ENCODE assay signal across 36 cellular contexts in the genomic region with DNA sequence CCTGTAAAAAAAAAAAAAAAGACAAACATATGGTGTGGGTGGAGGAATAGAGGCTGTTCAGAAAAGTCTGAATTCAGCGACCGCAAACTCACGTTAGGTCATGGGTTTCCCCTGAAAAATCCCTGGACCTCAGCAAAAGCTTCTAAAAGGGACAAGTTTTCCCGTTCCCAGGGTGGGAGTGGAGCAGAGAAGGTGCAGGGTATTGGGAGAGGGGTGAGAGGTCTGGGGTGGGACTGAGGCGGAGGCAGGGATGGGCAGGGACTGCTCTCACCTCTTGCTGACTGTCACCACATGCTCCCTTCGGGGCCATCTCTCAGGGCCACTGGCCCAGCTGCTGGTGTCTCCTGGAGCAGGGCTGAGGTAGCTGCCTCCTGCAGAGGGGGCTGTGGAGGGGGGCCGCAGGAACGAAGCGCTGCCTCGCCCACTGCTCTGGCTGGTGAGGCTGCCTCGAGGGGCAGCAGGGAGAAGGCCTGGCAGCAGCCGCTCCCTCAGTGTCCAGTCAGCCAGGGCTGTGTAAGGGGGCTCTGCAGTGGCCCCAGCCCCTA. TPM values are rescaled to one million over a fixed set of nuclear protein-coding genes. Genes with fewer than 3 reads are reported as not detected.
DNase-seq lines count a peak whose midpoint lies in the region; ATAC-seq, FAIRE-seq and TF ChIP-seq lines count a peak whose summit lies in the region.
"Had no signal": no experiment of that assay in that cellular context is flagged by ENCODE, and none has a peak within 500 bp of the region (broad histone marks: within the 10 kb centered on the region; RNA-seq: fewer than 3 reads in every experiment).

No MANE protein-coding gene starts in this region.

- no TSS peak for BruUV-seq in HepG2 (replicated peaks; lab: Mats Ljungman, UMichigan)

- TF ChIP-seq POLR2A in HepG2 (IDR thresholded peaks at IDR 0.05; ENCODE audit: insufficient read depth in 1 of 2, low read depth in 2 of 2, low read length in 2 of 2) (no peak), right lobe of liver (IDR thresholded peaks at IDR 0.05) (no peak)

- 52% methylated on average over 8 of the region's 12 CpGs for WGBS in HepG2 (ENCODE audit: low lambda C conversion rate)
- 91% methylated on average over 5 of the region's 12 CpGs for WGBS in right lobe of liver (ENCODE audit: insufficient coverage, low coverage, low lambda C conversion rate, missing lambda C conversion rate)

- in situ Hi-C loops in HepG2 (cut with HindIII; ENCODE audit: extremely low pct_ligation_motif_present, low pct_unique_long_range_greater_than_20kb): no loop called here

- H3K36me3 ChIP-seq in HepG2 (replicated peaks in 1 of 2; ENCODE audit: control insufficient read depth in 1 of 2, insufficient read depth in 2 of 2, low read length in 2 of 2) (no peaks in the 10 kb centered on the region), right lobe of liver (peaks cover 0 to 5% (median 1%) of the 10 kb centered on the region in 4 donors)
- H3K36me3 ChIP-seq: ascending aorta, left ventricle myocardium inferior, prostate gland, vagina had no signal

- H3K27me3 ChIP-seq in HepG2 (ENCODE audit: control insufficient read depth in 1 of 2, insufficient read depth in 2 of 2, low read length in 2 of 2) (peaks cover 9 to 39% of the 10 kb centered on the region in 2 experiments), right lobe of liver (no peaks in the 10 kb centered on the region)
- H3K27me3 ChIP-seq: ascending aorta, testis, vagina had no signal

- TF ChIP-seq CTCF in HepG2 (CRISPR knock-in tag; IDR thresholded peaks at IDR 0.05) (no peak), right lobe of liver (IDR thresholded peaks at IDR 0.05) (no peak), fibroblast of mammary gland (conservative IDR thresholded peaks at IDR 0.05; ENCODE audit: control insufficient read depth, insufficient read depth, low read depth, low read length) (no peak), D721Med (IDR thresholded peaks at IDR 0.05; ENCODE audit: insufficient read depth, missing control alignments) (no peak)

- no peak for TF ChIP-seq RAD21 in HepG2 (CRISPR knock-in tag; IDR thresholded peaks at IDR 0.05)

- FAIRE-seq in HepG2 (lab: Jason Lieb, UNC) (no peak), D721Med (lab: Jason Lieb, UNC) (no peak)
- FAIRE-seq: islet of Langerhans had no signal

- no peak overlapping the region for H3K9ac ChIP-seq in HepG2 (ENCODE audit: insufficient read depth, low read depth, low read length)

- H3K4me1 ChIP-seq in HepG2 (ENCODE audit: insufficient read depth, low read length) (peaks cover 31% of the 10 kb centered on the region), right lobe of liver (peaks cover 0 to 12% (median 6%) of the 10 kb centered on the region in 4 donors)

- no peaks in the 10 kb centered on the region for H4K20me1 ChIP-seq in HepG2 (ENCODE audit: insufficient read depth, low read length)

- H3K4me2 ChIP-seq in HepG2 (ENCODE audit: low read depth, low read length): no peak overlapping the region

- H3K4me3 ChIP-seq in HepG2 (replicated peaks in 1 of 3; ENCODE audit: insufficient read depth in 1 of 3, low read depth in 2 of 3, low read length in 3 of 3) (no peak overlapping the region), right lobe of liver (no peak overlapping the region), fibroblast of mammary gland (ENCODE audit: control insufficient read depth, low read depth, low read length) (no peak overlapping the region)
- H3K4me3 ChIP-seq: ascending aorta, left ventricle myocardium inferior, prostate gland, testis, vagina had no signal

- CTCF ChIA-PET in HepG2 (lab: Yijun Ruan, JAX; ENCODE audit: low intra/inter-chr PET ratio, low total read pairs): no interaction called here

- DNase-seq in HepG2 (ENCODE audit: low spot score) (no peak), right lobe of liver (no peak), NCI-H69 (lab: John Stamatoyannopoulos, UW) (peak; percentile 30), fibroblast of mammary gland (ENCODE audit: low read depth) (peak; percentile 39), NCI-H510A treated with DMSO at 0.1 percent for 48 hours (lab: John Stamatoyannopoulos, UW) (no peak), D721Med (ENCODE audit: insufficient read length, low spot score) (no peak), H4 (ENCODE audit: low spot score) (no peak), DMS53 (lab: John Stamatoyannopoulos, UW) (no peak)
- DNase-seq: activated CD4-positive, alpha-beta T cell treated with anti-CD3 and anti-CD28 coated beads for 48 hours; activated effector memory CD4-positive, alpha-beta T cell treated with anti-CD3 and anti-CD28 coated beads, Interleukin-2, amount 50 U/mL, for 16 hours; activated naive CD8-positive, alpha-beta T cell treated with anti-CD3 and anti-CD28 coated beads, Interleukin-2, amount 10 ng/mL, durations not matched to agents 7 days and 5 days; activated T-cell treated with anti-CD3 and anti-CD28 coated beads, Interleukin-2, amount 50 U/mL, for 1 hour; AML-193; CD8-positive, alpha-beta memory T cell; central memory CD4-positive, alpha-beta T cell; GDM1; H9; left ventricle myocardium inferior; NCI-H1105 treated with DMSO at 0.1 percent for 48 hours; NCI-H2029 treated with DMSO at 0.1 percent for 48 hours; NCI-H446; PC-3; stimulated activated CD4-positive, alpha-beta T cell treated with anti-CD3 and anti-CD28 coated beads, Interleukin-15, amount 100 ng/mL, for 24 hours; stimulated activated naive CD4-positive, alpha-beta T cell treated with Interleukin-2 at 50 U/mL for 16 hours; testis had no signal

- POLR2A ChIA-PET in HepG2 (lab: Yijun Ruan, JAX): no interaction called here

- no peaks in the 10 kb centered on the region for H3K79me2 ChIP-seq in HepG2 (ENCODE audit: insufficient read depth, low read length)

- no peaks in the 10 kb centered on the region for H3K9me3 ChIP-seq in HepG2 (ENCODE audit: low read length)
- H3K9me3 ChIP-seq in right lobe of liver: no peaks in the 10 kb centered on the region
- H3K9me3 ChIP-seq: ascending aorta, left ventricle myocardium inferior, prostate gland, testis, vagina had no signal

- TF ChIP-seq EP300 in HepG2 (IDR thresholded peaks at IDR 0.05; ENCODE audit: low read depth in 2 of 2, low read length in 2 of 2) (no peak), HepG2 (CRISPR knock-in tag; IDR thresholded peaks at IDR 0.05; ENCODE audit: borderline replicate concordance) (no peak)

- intact Hi-C loops in HepG2 (cut with micrococcal nuclease; ENCODE audit: unreplicated experiment): no loop called here
- intact Hi-C loops in right lobe of liver (cut with DNase I): no loop called here

- ATAC-seq in HepG2 (peak; percentile 10; the same call in 2 of the 3 replicates), right lobe of liver (no peak)
- ATAC-seq: PC-3, Right ventricle myocardium inferior had no signal

- no peak overlapping the region for H3K27ac ChIP-seq in HepG2 (ENCODE audit: extremely low read length, insufficient read depth, low read length)
- no peak overlapping the region for H3K27ac ChIP-seq in right lobe of liver
- H3K27ac ChIP-seq: ascending aorta, left ventricle myocardium inferior, prostate gland, testis, vagina had no signal

- no peak overlapping the region for H2AFZ ChIP-seq in HepG2 (ENCODE audit: low read length)

RNA-seq across cellular contexts. Expression of a gene that starts 2.7 kb away (rescaled TPM):
- total RNA-seq in HepG2 (2016; rRNA removed; fragmentation: Illumina TruSeq; extraction: Trizol) (6.7 and 9.7 TPM in 2 replicates), right lobe of liver (100 to 1,000 TPM in 3 of 6 experiments, 10 to 100 TPM in 3; 53.2 to 200 (median 117) TPM)
- total RNA-seq in HepG2 (2016; cell fraction: cytosol; rRNA removed; fragmentation: Illumina TruSeq; extraction: Trizol; ENCODE audit: low read depth): 1.7 and 2.0 TPM in 2 replicates
- 7.1 and 9.8 TPM in 2 replicates for total RNA-seq in HepG2 (2016; cell fraction: insoluble cytoplasmic fraction; rRNA removed; fragmentation: Illumina TruSeq; extraction: Trizol)
- total RNA-seq in HepG2 (2016; cell fraction: membrane; rRNA removed; fragmentation: Illumina TruSeq; extraction: Trizol): 3.3 and 3.5 TPM in 2 replicates
- total RNA-seq in HepG2 (2016; cell fraction: nucleus; rRNA removed; fragmentation: Illumina TruSeq; extraction: Trizol): 2.5 and 3.4 TPM in 2 replicates
- polyA plus RNA-seq in HepG2 (2011; rRNA removed): 17.2 and 21.2 TPM in 2 replicates
- polyA plus RNA-seq in HepG2 (2011; cell fraction: cytosol; rRNA removed): 18.8 and 19.0 TPM in 2 replicates
- 6.8 and 9.1 TPM in 2 replicates for polyA plus RNA-seq in HepG2 (2011; cell fraction: nucleus; rRNA removed)
- 5.9 and 19.9 TPM in 2 replicates for polyA plus RNA-seq in HepG2 (2012)
- 3.1 TPM in 2 replicates for polyA plus RNA-seq in HepG2 (2016; cell fraction: cytosol; fragmentation: Illumina TruSeq; extraction: Trizol; ENCODE audit: low read depth)
- polyA plus RNA-seq in HepG2 (2016; cell fraction: insoluble cytoplasmic fraction; fragmentation: Illumina TruSeq; extraction: Trizol; ENCODE audit: low read depth): 13.2 and 15.2 TPM in 2 replicates
- 3.8 and 3.9 TPM in 2 replicates for polyA plus RNA-seq in HepG2 (2016; cell fraction: membrane; fragmentation: Illumina TruSeq; extraction: Trizol; ENCODE audit: low read depth)
- 6.2 and 8.6 TPM in 2 replicates for polyA plus RNA-seq in HepG2 (2016; cell fraction: nucleus; fragmentation: Illumina TruSeq; extraction: Trizol; ENCODE audit: insufficient read depth, low read depth)
- 16.1 and 272 TPM in 2 replicates for polyA minus RNA-seq in HepG2 (2011; rRNA and poly(A)+ RNA removed; ENCODE audit: low replicate concordance)
- polyA minus RNA-seq in HepG2 (2011; cell fraction: cytosol; rRNA and poly(A)+ RNA removed): 7.6 and 8.4 TPM in 2 replicates
- 2.6 and 3.4 TPM in 2 replicates for polyA minus RNA-seq in HepG2 (2011; cell fraction: nucleus; rRNA and poly(A)+ RNA removed)
- 444 and 497 TPM in 2 replicates for total RNA-seq in H4 (2014; rRNA removed; shearing (Covaris generic))

RNA-seq across cellular contexts. Expression of a gene that starts 17.5 kb away (rescaled TPM):
- total RNA-seq in HepG2 (2016; rRNA removed; fragmentation: Illumina TruSeq; extraction: Trizol): not detected in 2 replicates
- not detected in 2 replicates for total RNA-seq in HepG2 (2016; cell fraction: cytosol; rRNA removed; fragmentation: Illumina TruSeq; extraction: Trizol; ENCODE audit: low read depth)
- total RNA-seq in HepG2 (2016; cell fraction: insoluble cytoplasmic fraction; rRNA removed; fragmentation: Illumina TruSeq; extraction: Trizol): not detected in 2 replicates
- total RNA-seq in HepG2 (2016; cell fraction: membrane; rRNA removed; fragmentation: Illumina TruSeq; extraction: Trizol): not detected in 2 replicates
- not detected in 2 replicates for total RNA-seq in HepG2 (2016; cell fraction: nucleus; rRNA removed; fragmentation: Illumina TruSeq; extraction: Trizol)
- polyA plus RNA-seq in HepG2 (2011; rRNA removed): 0.03 and 0.04 TPM in 2 replicates
- not detected in 2 replicates for polyA plus RNA-seq in HepG2 (2011; cell fraction: cytosol; rRNA removed)
- 0.08 TPM in 1 of 2 replicates, not detected in the other for polyA plus RNA-seq in HepG2 (2011; cell fraction: nucleus; rRNA removed)
- polyA plus RNA-seq in HepG2 (2012): not detected in 2 replicates
- polyA plus RNA-seq in HepG2 (2016; cell fraction: cytosol; fragmentation: Illumina TruSeq; extraction: Trizol; ENCODE audit: low read depth): not detected in 2 replicates
- polyA plus RNA-seq in HepG2 (2016; cell fraction: insoluble cytoplasmic fraction; fragmentation: Illumina TruSeq; extraction: Trizol; ENCODE audit: low read depth): not detected in 2 replicates
- not detected in 2 replicates for polyA plus RNA-seq in HepG2 (2016; cell fraction: membrane; fragmentation: Illumina TruSeq; extraction: Trizol; ENCODE audit: low read depth)
- polyA plus RNA-seq in HepG2 (2016; cell fraction: nucleus; fragmentation: Illumina TruSeq; extraction: Trizol; ENCODE audit: insufficient read depth, low read depth): not detected in 2 replicates
- polyA minus RNA-seq in HepG2 (2011; rRNA and poly(A)+ RNA removed; ENCODE audit: low replicate concordance): not detected in 2 replicates
- polyA minus RNA-seq in HepG2 (2011; cell fraction: cytosol; rRNA and poly(A)+ RNA removed): not detected in 2 replicates
- not detected in 2 replicates for polyA minus RNA-seq in HepG2 (2011; cell fraction: nucleus; rRNA and poly(A)+ RNA removed)
- 10 to 100 TPM in 5 of 6 experiments, 1 to 10 TPM in 1; 2.2 to 53.7 (median 16.6) TPM for total RNA-seq in right lobe of liver
- total RNA-seq in H4 (2014; rRNA removed; shearing (Covaris generic)): 0.47 and 0.52 TPM in 2 replicates
- total RNA-seq: activated naive CD8-positive, alpha-beta T cell treated with anti-CD3 and anti-CD28 coated beads, Interleukin-2, amount 10 ng/mL, durations not matched to agents 7 days and 5 days; dermis microvascular lymphatic vessel endothelial cell had no signal
- polyA plus RNA-seq: CD8-positive, alpha-beta memory T cell; fibroblast of lung had no signal

RNA-seq across cellular contexts. Expression of a gene that starts 26.1 kb away (rescaled TPM):
- total RNA-seq in HepG2 (2016; rRNA removed; fragmentation: Illumina TruSeq; extraction: Trizol) (not detected in 2 replicates), right lobe of liver (1 to 10 TPM in 3 of 6 experiments, under 1 TPM in 1, not detected in 2; 0.68 to 2.2 (median 1.6) TPM)
- total RNA-seq in HepG2 (2016; cell fraction: cytosol; rRNA removed; fragmentation: Illumina TruSeq; extraction: Trizol; ENCODE audit: low read depth): not detected in 2 replicates
- total RNA-seq in HepG2 (2016; cell fraction: insoluble cytoplasmic fraction; rRNA removed; fragmentation: Illumina TruSeq; extraction: Trizol): not detected in 2 replicates
- total RNA-seq in HepG2 (2016; cell fraction: membrane; rRNA removed; fragmentation: Illumina TruSeq; extraction: Trizol): not detected in 2 replicates
- total RNA-seq in HepG2 (2016; cell fraction: nucleus; rRNA removed; fragmentation: Illumina TruSeq; extraction: Trizol): not detected in 2 replicates
- polyA plus RNA-seq in HepG2 (2011; rRNA removed): 0.55 and 0.82 TPM in 2 replicates
- 0.67 and 1.1 TPM in 2 replicates for polyA plus RNA-seq in HepG2 (2011; cell fraction: cytosol; rRNA removed)
- 0.12 and 0.47 TPM in 2 replicates for polyA plus RNA-seq in HepG2 (2011; cell fraction: nucleus; rRNA removed)
- not detected in 2 replicates for polyA plus RNA-seq in HepG2 (2012)
- polyA plus RNA-seq in HepG2 (2016; cell fraction: cytosol; fragmentation: Illumina TruSeq; extraction: Trizol; ENCODE audit: low read depth): not detected in 2 replicates
- not detected in 2 replicates for polyA plus RNA-seq in HepG2 (2016; cell fraction: insoluble cytoplasmic fraction; fragmentation: Illumina TruSeq; extraction: Trizol; ENCODE audit: low read depth)
- polyA plus RNA-seq in HepG2 (2016; cell fraction: membrane; fragmentation: Illumina TruSeq; extraction: Trizol; ENCODE audit: low read depth): not detected in 2 replicates
- polyA plus RNA-seq in HepG2 (2016; cell fraction: nucleus; fragmentation: Illumina TruSeq; extraction: Trizol; ENCODE audit: insufficient read depth, low read depth): not detected in 2 replicates
- not detected in 2 replicates for polyA minus RNA-seq in HepG2 (2011; rRNA and poly(A)+ RNA removed; ENCODE audit: low replicate concordance)
- not detected in 2 replicates for polyA minus RNA-seq in HepG2 (2011; cell fraction: cytosol; rRNA and poly(A)+ RNA removed)
- polyA minus RNA-seq in HepG2 (2011; cell fraction: nucleus; rRNA and poly(A)+ RNA removed): not detected in 2 replicates
- 2.2 TPM in 1 of 2 replicates, not detected in the other for total RNA-seq in H4 (2014; rRNA removed; shearing (Covaris generic))
- total RNA-seq: A172; activated CD8-positive, alpha-beta memory T cell treated with anti-CD3 and anti-CD28 coated beads for 36 hours; activated naive CD8-positive, alpha-beta T cell treated with anti-CD3 and anti-CD28 coated beads, Interleukin-2, amount 10 ng/mL, durations not matched to agents 7 days and 5 days; ascending aorta; CD8-positive, alpha-beta memory T cell; dermis microvascular lymphatic vessel endothelial cell; fibroblast of lung; H9; HT-29; left ventricle myocardium inferior; MCF 10A; prostate gland; Right ventricle myocardium inferior; vagina had no signal
- polyA plus RNA-seq: CD8-positive, alpha-beta memory T cell; fibroblast of lung had no signal

RNA-seq across cellular contexts. Expression of a gene that starts 28.0 kb away (rescaled TPM):
- total RNA-seq in HepG2 (2016; rRNA removed; fragmentation: Illumina TruSeq; extraction: Trizol): not detected in 2 replicates
- not detected in 2 replicates for total RNA-seq in HepG2 (2016; cell fraction: cytosol; rRNA removed; fragmentation: Illumina TruSeq; extraction: Trizol; ENCODE audit: low read depth)
- not detected in 2 replicates for total RNA-seq in HepG2 (2016; cell fraction: insoluble cytoplasmic fraction; rRNA removed; fragmentation: Illumina TruSeq; extraction: Trizol)
- total RNA-seq in HepG2 (2016; cell fraction: membrane; rRNA removed; fragmentation: Illumina TruSeq; extraction: Trizol): not detected in 2 replicates
- total RNA-seq in HepG2 (2016; cell fraction: nucleus; rRNA removed; fragmentation: Illumina TruSeq; extraction: Trizol): not detected in 2 replicates
- not detected in 2 replicates for polyA plus RNA-seq in HepG2 (2011; rRNA removed)
- polyA plus RNA-seq in HepG2 (2011; cell fraction: cytosol; rRNA removed): 0.09 TPM in 1 of 2 replicates, not detected in the other
- polyA plus RNA-seq in HepG2 (2011; cell fraction: nucleus; rRNA removed): not detected in 2 replicates
- 0.13 TPM in 1 of 2 replicates, not detected in the other for polyA plus RNA-seq in HepG2 (2012)
- polyA plus RNA-seq in HepG2 (2016; cell fraction: cytosol; fragmentation: Illumina TruSeq; extraction: Trizol; ENCODE audit: low read depth): not detected in 2 replicates
- not detected in 2 replicates for polyA plus RNA-seq in HepG2 (2016; cell fraction: insoluble cytoplasmic fraction; fragmentation: Illumina TruSeq; extraction: Trizol; ENCODE audit: low read depth)
- polyA plus RNA-seq in HepG2 (2016; cell fraction: membrane; fragmentation: Illumina TruSeq; extraction: Trizol; ENCODE audit: low read depth): not detected in 2 replicates
- polyA plus RNA-seq in HepG2 (2016; cell fraction: nucleus; fragmentation: Illumina TruSeq; extraction: Trizol; ENCODE audit: insufficient read depth, low read depth): not detected in 2 replicates
- polyA minus RNA-seq in HepG2 (2011; rRNA and poly(A)+ RNA removed; ENCODE audit: low replicate concordance): not detected in 2 replicates
- not detected in 2 replicates for polyA minus RNA-seq in HepG2 (2011; cell fraction: cytosol; rRNA and poly(A)+ RNA removed)
- not detected in 2 replicates for polyA minus RNA-seq in HepG2 (2011; cell fraction: nucleus; rRNA and poly(A)+ RNA removed)
- total RNA-seq in right lobe of liver: not detected
- 0.21 and 0.62 TPM in 2 replicates for total RNA-seq in H4 (2014; rRNA removed; shearing (Covaris generic))
- total RNA-seq: ascending aorta, HT-29, vagina had no signal

Comparison
In these comparisons a context has a peak if more than half of its experiments do, and no peak if none do; other contexts are left out.
1. RNA of a gene that starts 2.7 kb away (total RNA-seq): 444 to 497 TPM in H4 and 53.2 to 200 TPM in right lobe of liver; 1.7 to 9.8 TPM in HepG2; every median in the first group is over 4 times any median in the second.
2. DNase-seq: peak in NCI-H69 (single experiment) and fibroblast of mammary gland (single experiment); none in HepG2 (single experiment), right lobe of liver (0 of 3), NCI-H510A treated with DMSO at 0.1 percent for 48 hours (single experiment), D721Med (single experiment), H4 (single experiment) and DMS53 (single experiment).